Comparison of ENCODE assay signal across 28 cellular contexts in genomic region chr1:60487953-60488352, GRCh38.
A peak's percentile ranks its signal among the peaks of the same experiment; 100 is the strongest.
DNase-seq lines count a peak whose midpoint lies in the region; ATAC-seq, FAIRE-seq and TF ChIP-seq lines count a peak whose summit lies in the region.
"Had no signal": no experiment of that assay in that cellular context is flagged by ENCODE, and none has a peak within 500 bp of the region (broad histone marks: within the 10 kb centered on the region; RNA-seq: fewer than 3 reads in every experiment).

No MANE protein-coding gene starts in this region.

- POLR2A ChIA-PET in HepG2 (lab: Yijun Ruan, JAX): no interaction called here

- FAIRE-seq in HepG2 (lab: Jason Lieb, UNC): no peak
- FAIRE-seq: A204.1, GM12878, GM12892, GM18507 had no signal

- H3K9ac ChIP-seq in HepG2 (ENCODE audit: insufficient read depth, low read depth, low read length): no peak overlapping the region
- H3K9ac ChIP-seq: BLaER1 had no signal

- H3K36me3 ChIP-seq in HepG2 (replicated peaks in 1 of 2; ENCODE audit: control insufficient read depth in 1 of 2, insufficient read depth in 2 of 2, low read length in 2 of 2) (no peaks in the 10 kb centered on the region), right lobe of liver (no peaks in the 10 kb centered on the region)
- H3K36me3 ChIP-seq: BE2C, BLaER1 had no signal

- H3K27me3 Mint-ChIP-seq in HFFc6 (ENCODE audit: insufficient read depth): no peaks in the 10 kb centered on the region
- H3K27me3 Mint-ChIP-seq: CD4-positive, alpha-beta memory T cell; CD4-positive, CD25-positive, alpha-beta regulatory T cell; CD8-positive, alpha-beta memory T cell had no signal

- no peak overlapping the region for H3K4me2 ChIP-seq in HepG2 (ENCODE audit: low read depth, low read length)
- H3K4me2 ChIP-seq: BLaER1 had no signal

- H3K4me3 Mint-ChIP-seq in HFFc6: no peak overlapping the region
- H3K4me3 Mint-ChIP-seq: CD14-positive monocyte; CD4-positive, alpha-beta memory T cell; CD4-positive, CD25-positive, alpha-beta regulatory T cell; CD8-positive, alpha-beta memory T cell had no signal

- H3K27me3 ChIP-seq in HepG2 (ENCODE audit: control insufficient read depth in 1 of 2, insufficient read depth in 2 of 2, low read length in 2 of 2) (no peaks in the 10 kb centered on the region), right lobe of liver (peaks cover 0 to 4% of the 10 kb centered on the region in 2 donors)
- H3K27me3 ChIP-seq: BE2C, BLaER1 had no signal

- no peak for TF ChIP-seq EP300 in HepG2 (IDR thresholded peaks at IDR 0.05; ENCODE audit: low read depth in 2 of 2, low read length in 2 of 2)
- no peak for TF ChIP-seq EP300 in HepG2 (CRISPR knock-in tag; IDR thresholded peaks at IDR 0.05; ENCODE audit: borderline replicate concordance)

- peaks cover 29% of the 10 kb centered on the region for H3K9me3 Mint-ChIP-seq in HFFc6

- in situ Hi-C loops in HepG2 (cut with HindIII; ENCODE audit: extremely low pct_ligation_motif_present, low pct_unique_long_range_greater_than_20kb): no loop called here

- intact Hi-C loops in HepG2 (cut with micrococcal nuclease; ENCODE audit: unreplicated experiment) (no loop called here), right lobe of liver (cut with DNase I) (no loop called here)

- H3K9me3 ChIP-seq in HepG2 (ENCODE audit: low read length): no peaks in the 10 kb centered on the region
- H3K9me3 ChIP-seq in right lobe of liver: no peaks in the 10 kb centered on the region
- H3K9me3 ChIP-seq: BE2C, BLaER1 had no signal

- CTCF ChIA-PET in HepG2 (lab: Yijun Ruan, JAX; ENCODE audit: low intra/inter-chr PET ratio, low total read pairs): no interaction called here

- TF ChIP-seq POLR2A in HepG2 (IDR thresholded peaks at IDR 0.05; ENCODE audit: insufficient read depth in 1 of 2, low read depth in 2 of 2, low read length in 2 of 2) (no peak), right lobe of liver (IDR thresholded peaks at IDR 0.05) (no peak)

- H3K4me3 ChIP-seq in HepG2 (replicated peaks in 1 of 3; ENCODE audit: insufficient read depth in 1 of 3, low read depth in 2 of 3, low read length in 3 of 3): no peak overlapping the region
- no peak overlapping the region for H3K4me3 ChIP-seq in right lobe of liver
- no peak overlapping the region for H3K4me3 ChIP-seq in fibroblast of the aortic adventitia (ENCODE audit: low read depth, low read length)
- H3K4me3 ChIP-seq: BLaER1, GM12878 had no signal

- no peak overlapping the region for H3K27ac Mint-ChIP-seq in HFFc6
- H3K27ac Mint-ChIP-seq: CD14-positive monocyte; CD4-positive, alpha-beta memory T cell; CD4-positive, CD25-positive, alpha-beta regulatory T cell; CD8-positive, alpha-beta memory T cell had no signal

- no peaks in the 10 kb centered on the region for H4K20me1 ChIP-seq in HepG2 (ENCODE audit: insufficient read depth, low read length)
- H4K20me1 ChIP-seq: BLaER1 had no signal

- H3K27ac ChIP-seq in HepG2 (ENCODE audit: extremely low read length, insufficient read depth, low read length) (no peak overlapping the region), right lobe of liver (no peak overlapping the region)
- H3K27ac ChIP-seq: BLaER1 had no signal

- WGBS in HepG2 (ENCODE audit: low lambda C conversion rate): 3% methylated on average over 2 of the region's 2 CpGs
- 66% methylated on average over 2 of the region's 2 CpGs for WGBS in right lobe of liver (ENCODE audit: insufficient coverage, low coverage, low lambda C conversion rate, missing lambda C conversion rate)

- no peaks in the 10 kb centered on the region for H3K36me3 Mint-ChIP-seq in HFFc6 (ENCODE audit: low read depth)
- H3K36me3 Mint-ChIP-seq: CD14-positive monocyte; CD4-positive, alpha-beta memory T cell; CD4-positive, CD25-positive, alpha-beta regulatory T cell; CD8-positive, alpha-beta memory T cell had no signal

- no peak overlapping the region for H2AFZ ChIP-seq in HepG2 (ENCODE audit: low read length)

- DNase-seq in HepG2 (ENCODE audit: low spot score): no peak
- no peak for DNase-seq in right lobe of liver
- peak; percentile 31 for DNase-seq in NCI-H226
- DNase-seq in fibroblast of the aortic adventitia (ENCODE audit: low read depth): peak; percentile 13
- no peak for DNase-seq in HFFc6
- no peak for DNase-seq in NCI-H2107 treated with DMSO at 0.1 percent for 48 hours (lab: John Stamatoyannopoulos, UW; ENCODE audit: unreplicated experiment)
- DNase-seq: 8988T; ACHN; BE2C; C1 segment of cervical spinal cord; CD4-positive, alpha-beta memory T cell; CD4-positive, CD25-positive, alpha-beta regulatory T cell; CD8-positive, alpha-beta memory T cell; COR-L47; DMS 273 treated with DMSO at 0.1 percent for 48 hours; DMS153; DMS53; DMS79; DND-41; EL; GDM1 had no signal

- TF ChIP-seq RAD21 in HepG2 (CRISPR knock-in tag; IDR thresholded peaks at IDR 0.05): no peak

- H3K79me2 ChIP-seq in HepG2 (ENCODE audit: insufficient read depth, low read length): no peaks in the 10 kb centered on the region

- H3K4me1 ChIP-seq in HepG2 (ENCODE audit: insufficient read depth, low read length) (no peaks in the 10 kb centered on the region), right lobe of liver (no peaks in the 10 kb centered on the region)
- H3K4me1 ChIP-seq: BE2C, BLaER1 had no signal

- TF ChIP-seq CTCF in HepG2 (CRISPR knock-in tag; IDR thresholded peaks at IDR 0.05) (no peak), right lobe of liver (IDR thresholded peaks at IDR 0.05) (no peak), fibroblast of the aortic adventitia (IDR thresholded peaks at IDR 0.05; ENCODE audit: insufficient read depth, low read length) (no peak), HFFc6 (IDR thresholded peaks at IDR 0.05) (no peak)

- ATAC-seq in HepG2 (no peak), right lobe of liver (no peak), GM19351 (IDR thresholded peaks at IDR 0.05; ENCODE audit: unreplicated experiment) (no peak)
- ATAC-seq: GM12878 had no signal

- BruUV-seq in HepG2 (replicated peaks; lab: Mats Ljungman, UMichigan): no TSS peak

- no peaks in the 10 kb centered on the region for H3K4me1 Mint-ChIP-seq in HFFc6 (ENCODE audit: low read depth)
- H3K4me1 Mint-ChIP-seq: CD14-positive monocyte; CD4-positive, alpha-beta memory T cell; CD4-positive, CD25-positive, alpha-beta regulatory T cell; CD8-positive, alpha-beta memory T cell had no signal

TF ChIP-seq in HepG2, 621 proteins besides CTCF, POLR2A, EP300 and RAD21:
- no peak for TF ChIP-seq ZNF503 (CRISPR knock-in tag; IDR thresholded peaks at IDR 0.05)
- TF ChIP-seq FIP1L1 (IDR thresholded peaks at IDR 0.05; ENCODE audit: borderline replicate concordance, insufficient read depth, low read depth, low read length): no peak
- TF ChIP-seq CEBPB (IDR thresholded peaks at IDR 0.05; ENCODE audit: borderline replicate concordance, low read depth, low read length): peak; percentile 48; the same call in 1 of the 2 replicates

Comparison
In these comparisons a context has a peak if more than half of its experiments do, and no peak if none do; other contexts are left out.
1. DNase-seq: peak in NCI-H226 (single experiment) and fibroblast of the aortic adventitia (single experiment); none in HepG2 (single experiment), right lobe of liver (0 of 3), HFFc6 (single experiment) and NCI-H2107 treated with DMSO at 0.1 percent for 48 hours (single experiment).